Comparison of ENCODE assay signal across 1 cellular context in genomic region chr17:78351449-78352006, GRCh38.
TF ChIP-seq lines count a peak whose summit lies in the region.

No MANE protein-coding gene starts in this region.

TF ChIP-seq in HepG2, 621 proteins besides CTCF, POLR2A, EP300 and RAD21 (continued from another document and continues in another):
- TF ChIP-seq ZBTB40 (IDR thresholded peaks at IDR 0.05): no peak
- TF ChIP-seq ZBTB40 (CRISPR knock-in tag; IDR thresholded peaks at IDR 0.05): no peak
- no peak for TF ChIP-seq SP140L (CRISPR knock-in tag; IDR thresholded peaks at IDR 0.05; ENCODE audit: borderline replicate concordance)
- no peak for TF ChIP-seq REL (CRISPR knock-in tag; conservative IDR thresholded peaks at IDR 0.05)
- TF ChIP-seq HNRNPK (IDR thresholded peaks at IDR 0.05; ENCODE audit: low read depth, low read length, poor library complexity, severe bottlenecking): no peak
- TF ChIP-seq FLYWCH1 (CRISPR knock-in tag; IDR thresholded peaks at IDR 0.05): no peak
- TF ChIP-seq ZNF18 (CRISPR knock-in tag; IDR thresholded peaks at IDR 0.05; ENCODE audit: insufficient replicate concordance): no peak
- TF ChIP-seq, protein P1, sequence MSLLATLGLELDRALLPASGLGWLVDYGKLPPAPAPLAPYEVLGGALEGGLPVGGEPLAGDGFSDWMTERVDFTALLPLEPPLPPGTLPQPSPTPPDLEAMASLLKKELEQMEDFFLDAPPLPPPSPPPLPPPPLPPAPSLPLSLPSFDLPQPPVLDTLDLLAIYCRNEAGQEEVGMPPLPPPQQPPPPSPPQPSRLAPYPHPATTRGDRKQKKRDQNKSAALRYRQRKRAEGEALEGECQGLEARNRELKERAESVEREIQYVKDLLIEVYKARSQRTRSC (CRISPR knock-in tag; IDR thresholded peaks at IDR 0.05; ENCODE audit: low read depth): no peak
- 0 out of 2 replicates have a peak, but pooled peaks have one; percentile 48 for TF ChIP-seq ZNF614 (CRISPR knock-in tag; IDR thresholded peaks at IDR 0.05; ENCODE audit: borderline replicate concordance)
- no peak for TF ChIP-seq HNRNPH1 (optimal IDR thresholded peaks at IDR 0.05; ENCODE audit: low read depth, low read length)
- TF ChIP-seq ATAD3A (CRISPR knock-in tag; IDR thresholded peaks at IDR 0.05): no peak
- TF ChIP-seq CCDC6 (CRISPR knock-in tag; IDR thresholded peaks at IDR 0.05): no peak
- no peak for TF ChIP-seq ZNF564 (CRISPR knock-in tag; IDR thresholded peaks at IDR 0.05)
- no peak for TF ChIP-seq HIC2 (CRISPR knock-in tag; IDR thresholded peaks at IDR 0.05; ENCODE audit: low read depth)
- TF ChIP-seq, protein P2, sequence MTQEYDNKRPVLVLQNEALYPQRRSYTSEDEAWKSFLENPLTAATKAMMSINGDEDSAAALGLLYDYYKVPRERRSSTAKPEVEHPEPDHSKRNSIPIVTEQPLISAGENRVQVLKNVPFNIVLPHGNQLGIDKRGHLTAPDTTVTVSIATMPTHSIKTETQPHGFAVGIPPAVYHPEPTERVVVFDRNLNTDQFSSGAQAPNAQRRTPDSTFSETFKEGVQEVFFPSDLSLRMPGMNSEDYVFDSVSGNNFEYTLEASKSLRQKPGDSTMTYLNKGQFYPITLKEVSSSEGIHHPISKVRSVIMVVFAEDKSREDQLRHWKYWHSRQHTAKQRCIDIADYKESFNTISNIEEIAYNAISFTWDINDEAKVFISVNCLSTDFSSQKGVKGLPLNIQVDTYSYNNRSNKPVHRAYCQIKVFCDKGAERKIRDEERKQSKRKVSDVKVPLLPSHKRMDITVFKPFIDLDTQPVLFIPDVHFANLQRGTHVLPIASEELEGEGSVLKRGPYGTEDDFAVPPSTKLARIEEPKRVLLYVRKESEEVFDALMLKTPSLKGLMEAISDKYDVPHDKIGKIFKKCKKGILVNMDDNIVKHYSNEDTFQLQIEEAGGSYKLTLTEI (CRISPR knock-in tag; conservative IDR thresholded peaks at IDR 0.05): no peak
- TF ChIP-seq BCL3 (CRISPR knock-in tag; IDR thresholded peaks at IDR 0.05): no peak
- TF ChIP-seq REXO4 (CRISPR knock-in tag; IDR thresholded peaks at IDR 0.05; ENCODE audit: borderline replicate concordance): no peak
- TF ChIP-seq MTA1 (CRISPR knock-in tag; IDR thresholded peaks at IDR 0.05; ENCODE audit: borderline replicate concordance): no peak
- no peak for TF ChIP-seq ZNF547 (CRISPR knock-in tag; IDR thresholded peaks at IDR 0.05)
- no peak for TF ChIP-seq ZNF878 (CRISPR knock-in tag; IDR thresholded peaks at IDR 0.05)
- TF ChIP-seq, protein P3, sequence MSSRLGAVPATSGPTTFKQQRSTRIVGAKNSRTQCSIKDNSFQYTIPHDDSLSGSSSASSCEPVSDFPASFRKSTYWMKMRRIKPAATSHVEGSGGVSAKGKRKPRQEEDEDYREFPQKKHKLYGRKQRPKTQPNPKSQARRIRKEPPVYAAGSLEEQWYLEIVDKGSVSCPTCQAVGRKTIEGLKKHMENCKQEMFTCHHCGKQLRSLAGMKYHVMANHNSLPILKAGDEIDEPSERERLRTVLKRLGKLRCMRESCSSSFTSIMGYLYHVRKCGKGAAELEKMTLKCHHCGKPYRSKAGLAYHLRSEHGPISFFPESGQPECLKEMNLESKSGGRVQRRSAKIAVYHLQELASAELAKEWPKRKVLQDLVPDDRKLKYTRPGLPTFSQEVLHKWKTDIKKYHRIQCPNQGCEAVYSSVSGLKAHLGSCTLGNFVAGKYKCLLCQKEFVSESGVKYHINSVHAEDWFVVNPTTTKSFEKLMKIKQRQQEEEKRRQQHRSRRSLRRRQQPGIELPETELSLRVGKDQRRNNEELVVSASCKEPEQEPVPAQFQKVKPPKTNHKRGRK (CRISPR knock-in tag; IDR thresholded peaks at IDR 0.05): no peak
- no peak for TF ChIP-seq SPEN (CRISPR knock-in tag; IDR thresholded peaks at IDR 0.05; ENCODE audit: low read depth)
- TF ChIP-seq HMGA1 (CRISPR knock-in tag; conservative IDR thresholded peaks at IDR 0.05): no peak
- TF ChIP-seq MIER2 (CRISPR knock-in tag; IDR thresholded peaks at IDR 0.05): no peak
- TF ChIP-seq, protein P4, sequence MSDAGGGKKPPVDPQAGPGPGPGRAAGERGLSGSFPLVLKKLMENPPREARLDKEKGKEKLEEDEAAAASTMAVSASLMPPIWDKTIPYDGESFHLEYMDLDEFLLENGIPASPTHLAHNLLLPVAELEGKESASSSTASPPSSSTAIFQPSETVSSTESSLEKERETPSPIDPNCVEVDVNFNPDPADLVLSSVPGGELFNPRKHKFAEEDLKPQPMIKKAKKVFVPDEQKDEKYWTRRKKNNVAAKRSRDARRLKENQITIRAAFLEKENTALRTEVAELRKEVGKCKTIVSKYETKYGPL (CRISPR knock-in tag; IDR thresholded peaks at IDR 0.05): no peak
- no peak for TF ChIP-seq LBX2 (CRISPR knock-in tag; IDR thresholded peaks at IDR 0.05; ENCODE audit: borderline replicate concordance)
- no peak for TF ChIP-seq MED13 (CRISPR knock-in tag; IDR thresholded peaks at IDR 0.05)
- TF ChIP-seq JUN (CRISPR knock-in tag; IDR thresholded peaks at IDR 0.05): no peak
- no peak for TF ChIP-seq MBNL3 (CRISPR knock-in tag; conservative IDR thresholded peaks at IDR 0.05)
- TF ChIP-seq PATZ1 (CRISPR knock-in tag; IDR thresholded peaks at IDR 0.05): peak; percentile 82
- TF ChIP-seq BRCA1 (CRISPR knock-in tag; IDR thresholded peaks at IDR 0.05): no peak
- no peak for TF ChIP-seq SMAD9 (CRISPR knock-in tag; IDR thresholded peaks at IDR 0.05)
- TF ChIP-seq ZNF580 (CRISPR knock-in tag; IDR thresholded peaks at IDR 0.05; ENCODE audit: borderline replicate concordance, low read depth): no peak
- TF ChIP-seq SAP130 (CRISPR knock-in tag; IDR thresholded peaks at IDR 0.05; ENCODE audit: low read depth): peak; percentile 61
- TF ChIP-seq ZNF558 (CRISPR knock-in tag; IDR thresholded peaks at IDR 0.05; ENCODE audit: borderline replicate concordance): no peak
- TF ChIP-seq RBFOX2 (IDR thresholded peaks at IDR 0.05; ENCODE audit: low read depth, low read length): no peak
- no peak for TF ChIP-seq MIXL1 (CRISPR knock-in tag; IDR thresholded peaks at IDR 0.05)
- TF ChIP-seq ZBTB7B (CRISPR knock-in tag; IDR thresholded peaks at IDR 0.05): no peak
- TF ChIP-seq MED8 (CRISPR knock-in tag; IDR thresholded peaks at IDR 0.05; ENCODE audit: insufficient replicate concordance): no peak
- TF ChIP-seq ZNF225 (CRISPR knock-in tag; IDR thresholded peaks at IDR 0.05): peak; percentile 82; the same call in 1 of the 2 replicates
- no peak for TF ChIP-seq ZNF326 (CRISPR knock-in tag; IDR thresholded peaks at IDR 0.05; ENCODE audit: borderline replicate concordance)
